29 cellular contexts compared by ENCODE assay signal in genomic region chr7:150411606-150412005, GRCh38. TPM values are rescaled to one million over a fixed set of nuclear protein-coding genes. Genes with fewer than 3 reads are reported as not detected.
DNase-seq lines count a peak whose midpoint lies in the region; ATAC-seq and TF ChIP-seq lines count a peak whose summit lies in the region.
"Had no signal": no experiment of that assay in that cellular context is flagged by ENCODE, and none has a peak within 500 bp of the region (broad histone marks: within the 10 kb centered on the region; RNA-seq: fewer than 3 reads in every experiment).

No MANE protein-coding gene starts in this region.

- no peak overlapping the region for H3K4me2 ChIP-seq in neuronal stem cell (ENCODE audit: insufficient read depth, low read length, poor library complexity, severe bottlenecking)
- H3K4me2 ChIP-seq: hepatocyte had no signal

- H2AFZ ChIP-seq in neuronal stem cell (ENCODE audit: low read length), result no peak overlapping the region
- H2AFZ ChIP-seq: hepatocyte had no signal

- ATAC-seq in CD4-positive, CD25-positive, alpha-beta regulatory T cell (ENCODE audit: low read depth in 2 of 2), result no peak
- no peak for ATAC-seq in GM19455 (IDR thresholded peaks at IDR 0.05; ENCODE audit: unreplicated experiment)
- ATAC-seq: left colon, right lobe of liver had no signal

- H3K14ac ChIP-seq in neuronal stem cell (ENCODE audit: low read length), result no peak overlapping the region

- H3K4me3 ChIP-seq in CD4-positive, CD25-positive, alpha-beta regulatory T cell (ENCODE audit: low read depth, low read length), result no peak overlapping the region
- H3K4me3 ChIP-seq in endodermal cell (ENCODE audit: low read length) (no peak overlapping the region), neuronal stem cell (ENCODE audit: low read length in 2 of 2) (no peak overlapping the region)
- H3K4me3 ChIP-seq: hepatocyte, Peyer's patch, right lobe of liver, tibial artery had no signal

- peaks cover 7% of the 10 kb centered on the region for H3K4me1 ChIP-seq in CD4-positive, CD25-positive, alpha-beta regulatory T cell (ENCODE audit: control insufficient read depth, insufficient read depth, low read length, poor library complexity, severe bottlenecking)
- H3K4me1 ChIP-seq in endodermal cell (ENCODE audit: control insufficient read depth, insufficient read depth, low read length) (no peaks in the 10 kb centered on the region), neuronal stem cell (ENCODE audit: control insufficient read depth in 2 of 2, insufficient read depth in 1 of 2, low read depth in 1 of 2, low read length in 2 of 2) (peaks cover 10 to 21% of the 10 kb centered on the region in 2 donors)

- no peak overlapping the region for H3K4ac ChIP-seq in neuronal stem cell (ENCODE audit: low read length)

- H3K9ac ChIP-seq in endodermal cell (ENCODE audit: extremely low read depth, low read length, poor library complexity, severe bottlenecking) (no peak overlapping the region), neuronal stem cell (ENCODE audit: low read depth, low read length, poor library complexity) (no peak overlapping the region)

- peaks cover 0 to 20% (median 12%) of the 10 kb centered on the region in 4 donors for H3K4me1 Mint-ChIP-seq in CD4-positive, CD25-positive, alpha-beta regulatory T cell
- peaks cover 6% of the 10 kb centered on the region for H3K4me1 Mint-ChIP-seq in endodermal cell

- H3K9me3 ChIP-seq in CD4-positive, CD25-positive, alpha-beta regulatory T cell (ENCODE audit: control insufficient read depth in 2 of 2, low read length in 2 of 2), result no peaks in the 10 kb centered on the region
- no peaks in the 10 kb centered on the region for H3K9me3 ChIP-seq in endodermal cell (ENCODE audit: control insufficient read depth, low read length)
- H3K9me3 ChIP-seq in neuronal stem cell (replicated peaks in 1 of 2; ENCODE audit: control insufficient read depth in 2 of 2, insufficient read depth in 1 of 2, low read depth in 1 of 2, low read length in 2 of 2), result no peaks in the 10 kb centered on the region
- H3K9me3 ChIP-seq: Peyer's patch, right lobe of liver, tibial artery had no signal

- H3K18ac ChIP-seq in neuronal stem cell (ENCODE audit: low read length), result peak overlapping the region; percentile 23

- TF ChIP-seq CTCF in endodermal cell (conservative IDR thresholded peaks at IDR 0.05), result no peak

- peaks cover 20% of the 10 kb centered on the region for H3K36me3 ChIP-seq in CD4-positive, CD25-positive, alpha-beta regulatory T cell (ENCODE audit: control insufficient read depth, insufficient read depth, low read length)
- H3K36me3 ChIP-seq in endodermal cell (ENCODE audit: control insufficient read depth, insufficient read depth, low read length) (no peaks in the 10 kb centered on the region), neuronal stem cell (replicated peaks in 1 of 2; ENCODE audit: control insufficient read depth in 2 of 2, insufficient read depth in 2 of 2, low read length in 2 of 2) (no peaks in the 10 kb centered on the region)

- no peak overlapping the region for H3K27ac ChIP-seq in CD4-positive, CD25-positive, alpha-beta regulatory T cell (ENCODE audit: insufficient read depth, low read length, poor library complexity, severe bottlenecking)
- H3K27ac ChIP-seq in endodermal cell (ENCODE audit: low read depth, low read length) (no peak overlapping the region), neuronal stem cell (replicated peaks; ENCODE audit: low read length) (no peak overlapping the region)
- H3K27ac ChIP-seq: hepatocyte, Peyer's patch, right lobe of liver, tibial artery had no signal

- WGBS in endodermal cell (ENCODE audit: insufficient coverage in 1 of 2, insufficient read length in 1 of 2), 2 experiments, result 81 to 83% methylated on average over 7 to 11 of the region's 11 CpGs
- no CpG with 5 or more reads among the region's 11 CpGs for WGBS in neuronal stem cell (ENCODE audit: extremely low coverage in 2 of 2, insufficient read length in 2 of 2, insufficient replicate concordance in 1 of 2), 2 donors

- peak overlapping the region; percentile 42 to 79 (median 65) for H3K27ac Mint-ChIP-seq in CD4-positive, CD25-positive, alpha-beta regulatory T cell
- no peak overlapping the region for H3K27ac Mint-ChIP-seq in endodermal cell
- H3K27ac Mint-ChIP-seq: activated T-helper 2 cell treated with anti-CD3 and anti-CD28 coated beads, Interferon-gamma antibody, Interleukin-2, Interleukin-4, amounts not matched to agents 10 μg/mL and 5 μg/mL and 100 μg/mL, durations not matched to agents 14 hours and 24 hours and 36 hours; stimulated activated naive CD8-positive, alpha-beta T cell treated with anti-CD3 and anti-CD28 coated beads, Interleukin-15, Interleukin-2, amounts not matched to agents 100 ng/mL and 50 ng/mL, for 24 hours had no signal

- peaks cover 0 to 2% (median 0%) of the 10 kb centered on the region in 7 donors for H3K9me3 Mint-ChIP-seq in CD4-positive, CD25-positive, alpha-beta regulatory T cell
- no peaks in the 10 kb centered on the region for H3K9me3 Mint-ChIP-seq in endodermal cell
- H3K9me3 Mint-ChIP-seq: activated T-helper 2 cell treated with anti-CD3 and anti-CD28 coated beads, Interferon-gamma antibody, Interleukin-2, Interleukin-4, amounts not matched to agents 10 μg/mL and 5 μg/mL and 100 μg/mL, durations not matched to agents 14 hours and 24 hours and 36 hours; brain; stimulated activated naive CD8-positive, alpha-beta T cell treated with anti-CD3 and anti-CD28 coated beads, Interleukin-15, Interleukin-2, amounts not matched to agents 100 ng/mL and 50 ng/mL, for 24 hours had no signal

- no peak overlapping the region for H2AK5ac ChIP-seq in neuronal stem cell (ENCODE audit: low read depth, low read length)

- H2BK120ac ChIP-seq in neuronal stem cell (ENCODE audit: low read depth, low read length), result no peak overlapping the region

- H3K23ac ChIP-seq in neuronal stem cell (ENCODE audit: low read depth, low read length, poor library complexity), result no peak overlapping the region

- no peak overlapping the region for H2BK15ac ChIP-seq in neuronal stem cell (ENCODE audit: low read length)

- no peak overlapping the region for H2BK5ac ChIP-seq in neuronal stem cell (ENCODE audit: low read length)

- no peaks in the 10 kb centered on the region for H3K79me1 ChIP-seq in neuronal stem cell (ENCODE audit: low read depth, low read length)

- no peak overlapping the region for H3K4me3 Mint-ChIP-seq in CD4-positive, CD25-positive, alpha-beta regulatory T cell
- H3K4me3 Mint-ChIP-seq in endodermal cell, result no peak overlapping the region
- H3K4me3 Mint-ChIP-seq: stimulated activated naive CD8-positive, alpha-beta T cell treated with anti-CD3 and anti-CD28 coated beads, Interleukin-15, Interleukin-2, amounts not matched to agents 100 ng/mL and 50 ng/mL, for 24 hours had no signal

- H3K27me3 Mint-ChIP-seq in CD4-positive, CD25-positive, alpha-beta regulatory T cell, result no peaks in the 10 kb centered on the region
- H3K27me3 Mint-ChIP-seq in endodermal cell (ENCODE audit: insufficient read depth), result peaks cover 1% of the 10 kb centered on the region
- H3K27me3 Mint-ChIP-seq: stimulated activated naive CD8-positive, alpha-beta T cell treated with anti-CD3 and anti-CD28 coated beads, Interleukin-15, Interleukin-2, amounts not matched to agents 100 ng/mL and 50 ng/mL, for 24 hours had no signal

- H4K8ac ChIP-seq in neuronal stem cell (ENCODE audit: low read depth, low read length), result no peak overlapping the region

- H4K91ac ChIP-seq in neuronal stem cell (ENCODE audit: low read depth, low read length, poor library complexity), result no peak overlapping the region

- H3K27me3 ChIP-seq in CD4-positive, CD25-positive, alpha-beta regulatory T cell (ENCODE audit: control insufficient read depth, insufficient read depth, low read length), result no peaks in the 10 kb centered on the region
- no peaks in the 10 kb centered on the region for H3K27me3 ChIP-seq in endodermal cell (ENCODE audit: control insufficient read depth, insufficient read depth, low read length, poor library complexity, severe bottlenecking)
- no peaks in the 10 kb centered on the region for H3K27me3 ChIP-seq in neuronal stem cell (ENCODE audit: control insufficient read depth in 3 of 3, insufficient read depth in 3 of 3, low read depth in 1 of 3, low read length in 3 of 3)
- H3K27me3 ChIP-seq: hepatocyte, Peyer's patch, right lobe of liver, tibial artery had no signal

- DNase-seq in CD4-positive, CD25-positive, alpha-beta regulatory T cell, result no peak
- DNase-seq in D341Med (ENCODE audit: low spot score) (peak; percentile 10), endodermal cell (peak; percentile 43), neuronal stem cell (ENCODE audit: low spot score) (no peak), NCI-H82 (lab: John Stamatoyannopoulos, UW) (no peak), NCI-H524 treated with DMSO at 0.1 percent for 48 hours (lab: John Stamatoyannopoulos, UW) (no peak)
- DNase-seq: activated CD4-positive, alpha-beta T cell treated with anti-CD3 and anti-CD28 coated beads for 48 hours; effector CD4-positive, alpha-beta T cell; foreskin fibroblast; GF-D8; KG1; left colon; NCI-H146; NCI-H2171; NCI-H510A treated with DMSO at 0.1 percent for 48 hours; right lobe of liver; stimulated activated CD4-positive, alpha-beta T cell treated with anti-CD3 and anti-CD28 coated beads, Interleukin-4, amount 100 ng/mL, for 4 hours; T-helper 1 cell; tibial artery had no signal

- peaks cover 23% of the 10 kb centered on the region for H3K36me3 Mint-ChIP-seq in CD4-positive, CD25-positive, alpha-beta regulatory T cell
- H3K36me3 Mint-ChIP-seq in endodermal cell (ENCODE audit: low read depth), result peaks cover 3% of the 10 kb centered on the region

- H2BK12ac ChIP-seq in neuronal stem cell (ENCODE audit: low read length), result no peak overlapping the region

RNA-seq across cellular contexts. Expression of gene ZNF775, which starts 32.5 kb away (rescaled TPM):
- total RNA-seq in CD4-positive, CD25-positive, alpha-beta regulatory T cell, result 2.9 TPM
- polyA plus RNA-seq in CD4-positive, CD25-positive, alpha-beta regulatory T cell, result 1 to 10 TPM; 2.2 to 7.6 (median 4.1) TPM
- total RNA-seq in endodermal cell, result 10 to 100 TPM in 1 of 2 donors, 1 to 10 TPM in 1; 10.0 to 11.3 TPM
- polyA plus RNA-seq in endodermal cell (2013, experiment 1 of 2), result 18.8 TPM
- polyA plus RNA-seq in endodermal cell (2013, experiment 2 of 2), result 17.2 TPM
- 15.9 TPM for polyA plus RNA-seq in neuronal stem cell (2013, experiment 1 of 2)
- 15.7 TPM for polyA plus RNA-seq in neuronal stem cell (2013, experiment 2 of 2)

RNA-seq across cellular contexts. Expression of gene GIMAP8, which starts 38.8 kb away (rescaled TPM):
- total RNA-seq in CD4-positive, CD25-positive, alpha-beta regulatory T cell, result 8.0 TPM
- polyA plus RNA-seq in CD4-positive, CD25-positive, alpha-beta regulatory T cell, result 10 to 100 TPM; 11.3 to 30.8 (median 18.4) TPM
- total RNA-seq in endodermal cell, result not detected
- not detected for polyA plus RNA-seq in endodermal cell (2013, experiment 1 of 2)
- polyA plus RNA-seq in endodermal cell (2013, experiment 2 of 2), result not detected
- polyA plus RNA-seq in neuronal stem cell (2013, experiment 1 of 2), result not detected
- not detected for polyA plus RNA-seq in neuronal stem cell (2013, experiment 2 of 2)
- total RNA-seq: H4, HT1080, myocyte, SK-MEL-5 had no signal
- polyA plus RNA-seq: hepatocyte had no signal

RNA-seq across cellular contexts. Expression of gene REPIN1, which starts 43.0 kb away (rescaled TPM):
- 40.3 TPM for total RNA-seq in CD4-positive, CD25-positive, alpha-beta regulatory T cell
- 10 to 100 TPM; 22.5 to 35.2 (median 26.5) TPM for polyA plus RNA-seq in CD4-positive, CD25-positive, alpha-beta regulatory T cell
- 10 to 100 TPM; 85.4 to 94.4 TPM for total RNA-seq in endodermal cell
- polyA plus RNA-seq in endodermal cell (2013, experiment 1 of 2), result 136 TPM
- polyA plus RNA-seq in endodermal cell (2013, experiment 2 of 2), result 119 TPM
- 84.5 TPM for polyA plus RNA-seq in neuronal stem cell (2013, experiment 1 of 2)
- 85.1 TPM for polyA plus RNA-seq in neuronal stem cell (2013, experiment 2 of 2)

Comparison
In these comparisons a context has a peak if more than half of its experiments do, and no peak if none do; other contexts are left out.
1. DNase-seq: peak in D341Med (single experiment) and endodermal cell (single experiment); none in CD4-positive, CD25-positive, alpha-beta regulatory T cell (0 of 3), neuronal stem cell (single experiment), NCI-H82 (single experiment) and NCI-H524 treated with DMSO at 0.1 percent for 48 hours (single experiment).